In genomic region chr12:124556067-124556466, GRCh38 we compare ENCODE assay signal across 27 cellular contexts. TPM values are rescaled to one million over a fixed set of nuclear protein-coding genes. Genes with fewer than 3 reads are reported as not detected.
A peak's percentile ranks its signal among the peaks of the same experiment; 100 is the strongest.
DNase-seq lines count a peak whose midpoint lies in the region; ATAC-seq, FAIRE-seq and TF ChIP-seq lines count a peak whose summit lies in the region.
"Had no signal": no experiment of that assay in that cellular context is flagged by ENCODE, and none has a peak within 500 bp of the region (broad histone marks: within the 10 kb centered on the region; RNA-seq: fewer than 3 reads in every experiment).

No MANE protein-coding gene starts in this region.

- H4K5ac ChIP-seq in H9 (ENCODE audit: insufficient read length, low read depth, low read length), result no peak overlapping the region

- H3K79me1 ChIP-seq in H9 (ENCODE audit: insufficient read depth, low read depth, low read length, poor library complexity, severe bottlenecking), result peaks cover 3% of the 10 kb centered on the region
- peaks cover 39% of the 10 kb centered on the region for H3K79me1 ChIP-seq in neuronal stem cell (ENCODE audit: low read depth, low read length)

- H3K9ac ChIP-seq in BLaER1 treated with 17β-estradiol and CSF1 and Interleukin-3, amounts not matched to agents 10 nM and 100 nM, result peak overlapping the region in 2 of 11 experiments; percentile 4 to 35; a peak in 1 of 22 replicates
- H3K9ac ChIP-seq in H9 (ENCODE audit: extremely low read depth, insufficient read length, low read length), result no peak overlapping the region
- peak overlapping the region; percentile 24 for H3K9ac ChIP-seq in neuronal stem cell (ENCODE audit: low read depth, low read length, poor library complexity)

- peak overlapping the region in 2 of 3 experiments; percentile 74 to 80; a peak in 2 of 7 replicates for H3K27ac Mint-ChIP-seq in H9
- H3K27ac Mint-ChIP-seq in chondrocyte (ENCODE audit: unreplicated experiment), result no peak overlapping the region
- H3K27ac Mint-ChIP-seq in Caco-2 (ENCODE audit: unreplicated experiment), result no peak overlapping the region
- H3K27ac Mint-ChIP-seq: HFFc6; T-helper 1 cell treated with Interleukin-12 subunit alpha and Interleukin-12 subunit beta and Interleukin-4 antibody, amounts not matched to agents 30 μg/mL and 1 μg/mL, for 36 hours had no signal

- H3K36me3 Mint-ChIP-seq in H9 (ENCODE audit: insufficient read depth in 1 of 3, low read depth in 3 of 3) (peaks cover 8 to 18% (median 16%) of the 10 kb centered on the region in 3 experiments), chondrocyte (ENCODE audit: low read depth) (no peaks in the 10 kb centered on the region), Caco-2 (ENCODE audit: insufficient read depth, unreplicated experiment) (peaks cover 32% of the 10 kb centered on the region)

- intact Hi-C loops in Caco-2 (cut with micrococcal nuclease; ENCODE audit: unreplicated experiment), result no loop called here

- H3K4me3 Mint-ChIP-seq in H9 (no peak overlapping the region; a peak in 1 of 5 replicates), chondrocyte (ENCODE audit: unreplicated experiment) (no peak overlapping the region), Caco-2 (ENCODE audit: unreplicated experiment) (no peak overlapping the region)
- H3K4me3 Mint-ChIP-seq: HFFc6; T-helper 1 cell treated with Interleukin-12 subunit alpha and Interleukin-12 subunit beta and Interleukin-4 antibody, amounts not matched to agents 30 μg/mL and 1 μg/mL, for 36 hours had no signal

- no peak overlapping the region for H3K4ac ChIP-seq in H9 (ENCODE audit: low read depth, low read length)
- H3K4ac ChIP-seq in neuronal stem cell (ENCODE audit: low read length), result no peak overlapping the region

- no peaks in the 10 kb centered on the region for H3K27me3 ChIP-seq in BLaER1 treated with 17β-estradiol and CSF1 and Interleukin-3, amounts not matched to agents 10 nM and 100 nM
- H3K27me3 ChIP-seq in H9 (ENCODE audit: insufficient read depth, low read length), result no peaks in the 10 kb centered on the region
- no peaks in the 10 kb centered on the region for H3K27me3 ChIP-seq in neuronal stem cell (ENCODE audit: control insufficient read depth in 3 of 3, insufficient read depth in 3 of 3, low read depth in 1 of 3, low read length in 3 of 3)
- no peaks in the 10 kb centered on the region for H3K27me3 ChIP-seq in Caco-2 (replicated peaks; ENCODE audit: control insufficient read depth, insufficient read depth, low read length)
- H3K27me3 ChIP-seq: Peyer's patch had no signal

- no peak for TF ChIP-seq POLR2A in GM12892 (IDR thresholded peaks at IDR 0.05; ENCODE audit: low read depth, low read length)

- no peak overlapping the region for H2BK20ac ChIP-seq in H9 (ENCODE audit: low read depth, low read length, poor library complexity, severe bottlenecking)

- H2BK12ac ChIP-seq in H9 (ENCODE audit: insufficient read length, low read depth, low read length) (no peak overlapping the region), neuronal stem cell (ENCODE audit: low read length) (no peak overlapping the region)

- H2BK5ac ChIP-seq in H9 (ENCODE audit: insufficient read length, low read length), result no peak overlapping the region
- no peak overlapping the region for H2BK5ac ChIP-seq in neuronal stem cell (ENCODE audit: low read length)

- H3K4me1 Mint-ChIP-seq in H9, result peaks cover 56 to 74% of the 10 kb centered on the region in 2 experiments
- H3K4me1 Mint-ChIP-seq in chondrocyte (ENCODE audit: low read depth), result peaks cover 52% of the 10 kb centered on the region
- peaks cover 14% of the 10 kb centered on the region for H3K4me1 Mint-ChIP-seq in Caco-2 (ENCODE audit: low read depth, unreplicated experiment)

- CTCF ChIA-PET in Caco-2 (lab: Charles Lee), result no interaction called here

- H3K9me3 Mint-ChIP-seq in H9, result no peaks in the 10 kb centered on the region
- no peaks in the 10 kb centered on the region for H3K9me3 Mint-ChIP-seq in chondrocyte (ENCODE audit: low read depth)
- no peaks in the 10 kb centered on the region for H3K9me3 Mint-ChIP-seq in Caco-2 (ENCODE audit: unreplicated experiment)
- H3K9me3 Mint-ChIP-seq: T-helper 1 cell treated with Interleukin-12 subunit alpha and Interleukin-12 subunit beta and Interleukin-4 antibody, amounts not matched to agents 30 μg/mL and 1 μg/mL, for 36 hours had no signal

- no peak for DNase-seq in H9
- DNase-seq in chondrocyte (ENCODE audit: low spot score), result peak; percentile 70
- no peak for DNase-seq in neuronal stem cell (ENCODE audit: low spot score)
- DNase-seq in Caco-2, result no peak
- no peak for DNase-seq in GM12892 (ENCODE audit: insufficient read length)
- DNase-seq: DMS153, DND-41, HFFc6, KBM-7, NCI-H1105 treated with DMSO at 0.1 percent for 48 hours, NCI-H146, NCI-H1930, NCI-H446 treated with DMSO at 0.1 percent for 48 hours, NCI-H526 treated with DMSO at 0.1 percent for 48 hours, SIG-M5, SW 1271 had no signal

- H3K4me2 ChIP-seq in BLaER1 treated with 17β-estradiol and CSF1 and Interleukin-3, amounts not matched to agents 10 nM and 100 nM, result peak overlapping the region; percentile 82 to 98 (median 95)
- no peak overlapping the region for H3K4me2 ChIP-seq in H9 (ENCODE audit: insufficient read depth, insufficient read length, low read length)
- no peak overlapping the region for H3K4me2 ChIP-seq in neuronal stem cell (ENCODE audit: insufficient read depth, low read length, poor library complexity, severe bottlenecking)

- H4K8ac ChIP-seq in H9 (replicated peaks; ENCODE audit: insufficient read length, low read depth, low read length), result no peak overlapping the region
- peak overlapping the region; percentile 29 for H4K8ac ChIP-seq in neuronal stem cell (ENCODE audit: low read depth, low read length)

- H3K56ac ChIP-seq in H9 (ENCODE audit: insufficient read length, low read depth, low read length), result no peak overlapping the region

- no peak overlapping the region for H3K14ac ChIP-seq in H9 (ENCODE audit: insufficient read depth, low read length)
- H3K14ac ChIP-seq in neuronal stem cell (ENCODE audit: low read length), result no peak overlapping the region

- peaks cover 0 to 31% (median 5%) of the 10 kb centered on the region in 11 experiments; a peak in 10 of 22 replicates for H3K36me3 ChIP-seq in BLaER1 treated with 17β-estradiol and CSF1 and Interleukin-3, amounts not matched to agents 10 nM and 100 nM
- H3K36me3 ChIP-seq in neuronal stem cell (replicated peaks in 1 of 2; ENCODE audit: control insufficient read depth in 2 of 2, insufficient read depth in 2 of 2, low read length in 2 of 2), result no peaks in the 10 kb centered on the region
- H3K36me3 ChIP-seq in Caco-2 (ENCODE audit: control insufficient read depth, insufficient read depth, low read length), result peaks cover 1% of the 10 kb centered on the region
- H3K36me3 ChIP-seq: HAP-1, Peyer's patch had no signal

- H3K27me3 Mint-ChIP-seq in H9 (ENCODE audit: low read depth) (no peaks in the 10 kb centered on the region), chondrocyte (ENCODE audit: low read depth) (no peaks in the 10 kb centered on the region), Caco-2 (ENCODE audit: insufficient read depth, unreplicated experiment) (no peaks in the 10 kb centered on the region)

- no peak overlapping the region for H3K23ac ChIP-seq in H9 (ENCODE audit: insufficient read length, low read depth, low read length)
- no peak overlapping the region for H3K23ac ChIP-seq in neuronal stem cell (ENCODE audit: low read depth, low read length, poor library complexity)

- H3K79me2 ChIP-seq in H9 (ENCODE audit: insufficient read depth, low read length), result peaks cover 81% of the 10 kb centered on the region; the same call in 1 of the 2 replicates

- H3K18ac ChIP-seq in H9 (ENCODE audit: insufficient read length, low read depth, low read length) (no peak overlapping the region), neuronal stem cell (ENCODE audit: low read length) (peak overlapping the region; percentile 67)

- no CpG with 5 or more reads among the region's 10 CpGs for WGBS in H9 (ENCODE audit: extremely low coverage, insufficient read length, low lambda C conversion rate)
- WGBS in neuronal stem cell (ENCODE audit: extremely low coverage in 2 of 2, insufficient read length in 2 of 2, insufficient replicate concordance in 1 of 2), 2 donors, result no CpG with 5 or more reads among the region's 10 CpGs

- ATAC-seq in GM18867 (IDR thresholded peaks at IDR 0.05; ENCODE audit: unreplicated experiment) (no peak), GM21360 (IDR thresholded peaks at IDR 0.05; ENCODE audit: unreplicated experiment) (no peak)

- H3K9me3 ChIP-seq in BLaER1 treated with 17β-estradiol and CSF1 and Interleukin-3, amounts not matched to agents 10 nM and 100 nM (replicated peaks in 1 of 11), result peaks cover 0 to 7% (median 5%) of the 10 kb centered on the region in 11 experiments; a peak in 10 of 22 replicates
- H3K9me3 ChIP-seq in H9 (ENCODE audit: control insufficient read depth, low read depth, low read length), result no peaks in the 10 kb centered on the region
- no peaks in the 10 kb centered on the region for H3K9me3 ChIP-seq in neuronal stem cell (replicated peaks in 1 of 2; ENCODE audit: control insufficient read depth in 2 of 2, insufficient read depth in 1 of 2, low read depth in 1 of 2, low read length in 2 of 2)
- H3K9me3 ChIP-seq in Caco-2, result no peaks in the 10 kb centered on the region
- H3K9me3 ChIP-seq: HAP-1, Peyer's patch had no signal

- no peak overlapping the region for H2AK5ac ChIP-seq in H9 (ENCODE audit: insufficient read length, low read length)
- H2AK5ac ChIP-seq in neuronal stem cell (ENCODE audit: low read depth, low read length), result peak overlapping the region; percentile 53

- peaks cover 97 to 100% (median 99%) of the 10 kb centered on the region in 11 experiments for H4K20me1 ChIP-seq in BLaER1 treated with 17β-estradiol and CSF1 and Interleukin-3, amounts not matched to agents 10 nM and 100 nM
- H4K20me1 ChIP-seq in H9 (ENCODE audit: control insufficient read depth, insufficient read depth, insufficient read length), result no peaks in the 10 kb centered on the region

- H4K91ac ChIP-seq in H9 (ENCODE audit: insufficient read length, low read depth, low read length) (no peak overlapping the region), neuronal stem cell (ENCODE audit: low read depth, low read length, poor library complexity) (no peak overlapping the region)

- H3K4me3 ChIP-seq in BLaER1 treated with 17β-estradiol and CSF1 and Interleukin-3, amounts not matched to agents 10 nM and 100 nM, result no peak overlapping the region
- H3K4me3 ChIP-seq in neuronal stem cell (ENCODE audit: low read length in 2 of 2), result peak overlapping the region in 1 of 2 donors; percentile 3
- no peak overlapping the region for H3K4me3 ChIP-seq in Caco-2 (ENCODE audit: low read depth, low read length)
- H3K4me3 ChIP-seq: HAP-1, Peyer's patch, SK-N-MC had no signal

- H2BK15ac ChIP-seq in H9 (ENCODE audit: low read depth, low read length) (no peak overlapping the region), neuronal stem cell (ENCODE audit: low read length) (no peak overlapping the region)

- no peaks in the 10 kb centered on the region for H3K23me2 ChIP-seq in H9 (ENCODE audit: insufficient read length, low read depth, low read length, poor library complexity, severe bottlenecking)

- H2AFZ ChIP-seq in H9 (ENCODE audit: low read length), result no peak overlapping the region
- H2AFZ ChIP-seq in neuronal stem cell (ENCODE audit: low read length), result no peak overlapping the region

- H3K4me1 ChIP-seq in BLaER1 treated with 17β-estradiol and CSF1 and Interleukin-3, amounts not matched to agents 10 nM and 100 nM, result peaks cover 85 to 95% (median 90%) of the 10 kb centered on the region in 10 experiments
- H3K4me1 ChIP-seq in H9 (ENCODE audit: insufficient read depth, low read length), result peaks cover 13% of the 10 kb centered on the region; the same call in 1 of the 2 replicates
- H3K4me1 ChIP-seq in neuronal stem cell (ENCODE audit: control insufficient read depth in 2 of 2, insufficient read depth in 1 of 2, low read depth in 1 of 2, low read length in 2 of 2), result peaks cover 16 to 23% of the 10 kb centered on the region in 2 donors
- peaks cover 11% of the 10 kb centered on the region for H3K4me1 ChIP-seq in Caco-2

- TF ChIP-seq CTCF in H9 (conservative IDR thresholded peaks at IDR 0.05), result no peak
- TF ChIP-seq CTCF in chondrocyte (IDR thresholded peaks at IDR 0.05), result no peak
- TF ChIP-seq CTCF in Caco-2 (IDR thresholded peaks at IDR 0.05; ENCODE audit: insufficient read depth in 1 of 2, low read depth in 1 of 2, low read length in 1 of 2, severe bottlenecking in 1 of 2, unreplicated experiment in 1 of 2), result no peak

- peak overlapping the region in 4 of 11 experiments; percentile 4 to 44 (median 38); a peak in 4 of 22 replicates for H3K27ac ChIP-seq in BLaER1 treated with 17β-estradiol and CSF1 and Interleukin-3, amounts not matched to agents 10 nM and 100 nM
- H3K27ac ChIP-seq in H9 (ENCODE audit: insufficient read length, low read depth, low read length), result no peak overlapping the region
- no peak overlapping the region for H3K27ac ChIP-seq in neuronal stem cell (replicated peaks; ENCODE audit: low read length)
- H3K27ac ChIP-seq: C4-2B, SK-N-MC had no signal

- no TSS peak for BruUV-seq in Caco-2 (replicated peaks; lab: Mats Ljungman, UMichigan)

- FAIRE-seq in GM12892 (lab: Jason Lieb, UNC), result no peak
- FAIRE-seq: A204.1, GM18507, HTR-8/SVneo had no signal

- no peak overlapping the region for H2BK120ac ChIP-seq in H9 (ENCODE audit: low read depth, low read length, poor library complexity, severe bottlenecking)
- no peak overlapping the region for H2BK120ac ChIP-seq in neuronal stem cell (ENCODE audit: low read depth, low read length)

- POLR2A ChIA-PET in Caco-2 (lab: Charles Lee), result no interaction called here

- H3T11ph ChIP-seq in H9 (ENCODE audit: low read length), result no peak overlapping the region

RNA-seq across cellular contexts. Expression of gene NCOR2, which starts 11.3 kb away (rescaled TPM):
- total RNA-seq in H9 (2021), result 220 and 226 TPM in 2 replicates
- 327 to 390 TPM (median 348 TPM) in 3 replicates for total RNA-seq in chondrocyte
- polyA plus RNA-seq in neuronal stem cell (2013, experiment 1 of 2), result 80.7 TPM
- polyA plus RNA-seq in neuronal stem cell (2013, experiment 2 of 2), result 80.2 TPM
- total RNA-seq in Caco-2 (2022), result 243 and 250 TPM in 2 replicates
- 27.0 TPM for polyA plus RNA-seq in GM12892 (2012; ENCODE audit: missing spikeins)

Comparison
In these comparisons a context has a peak if more than half of its experiments do, and no peak if none do; other contexts are left out.
1. H3K4me2 ChIP-seq: peak in BLaER1 treated with 17β-estradiol and CSF1 and Interleukin-3, amounts not matched to agents 10 nM and 100 nM (11 of 11); none in H9 (single experiment) and neuronal stem cell (single experiment).
2. H3K27ac Mint-ChIP-seq: peak in H9 (2 of 3); none in chondrocyte (single experiment) and Caco-2 (single experiment).